Comparison of ENCODE assay signal across 13 cellular contexts in genomic region chr3:60365360-60365759, GRCh38.
DNase-seq lines count a peak whose midpoint lies in the region; ATAC-seq and TF ChIP-seq lines count a peak whose summit lies in the region.
"Had no signal": no experiment of that assay in that cellular context is flagged by ENCODE, and none has a peak within 500 bp of the region (broad histone marks: within the 10 kb centered on the region; RNA-seq: fewer than 3 reads in every experiment).

No MANE protein-coding gene starts in this region.

- H3K4me3 Mint-ChIP-seq in activated naive CD8-positive, alpha-beta T cell, result no peak overlapping the region
- H3K4me3 Mint-ChIP-seq in T-helper 2 cell treated with Interferon-gamma antibody and Interleukin-4, amounts not matched to agents 5 μg/mL and 100 μg/mL, for 36 hours, result no peak overlapping the region
- no peak overlapping the region for H3K4me3 Mint-ChIP-seq in CD14-positive monocyte
- H3K4me3 Mint-ChIP-seq: B cell; T-helper 1 cell treated with Interleukin-12 subunit alpha and Interleukin-12 subunit beta and Interleukin-4 antibody, amounts not matched to agents 30 μg/mL and 1 μg/mL, for 36 hours had no signal

- intact Hi-C loops in CD14-positive monocyte (cut with micrococcal nuclease), result no loop called here

- H3K27me3 Mint-ChIP-seq in activated naive CD8-positive, alpha-beta T cell, result no peaks in the 10 kb centered on the region
- H3K27me3 Mint-ChIP-seq in T-helper 2 cell treated with Interferon-gamma antibody and Interleukin-4, amounts not matched to agents 5 μg/mL and 100 μg/mL, for 36 hours (ENCODE audit: low read depth), result no peaks in the 10 kb centered on the region
- H3K27me3 Mint-ChIP-seq in CD14-positive monocyte (ENCODE audit: low read depth in 3 of 3), result no peaks in the 10 kb centered on the region
- H3K27me3 Mint-ChIP-seq: B cell had no signal

- DNase-seq in AG08396 (ENCODE audit: low spot score), result peak; percentile 8
- DNase-seq in hepatic stellate cell (ENCODE audit: low spot score), result peak; percentile 5
- DNase-seq in NCI-H1417 (lab: John Stamatoyannopoulos, UW), result no peak
- DNase-seq in T-helper 2 cell treated with Interferon-gamma antibody and Interleukin-4, amounts not matched to agents 5 μg/mL and 100 μg/mL, for 36 hours (ENCODE audit: low spot score), result no peak
- no peak for DNase-seq in stimulated activated CD4-positive, alpha-beta T cell treated with anti-CD3 and anti-CD28 coated beads, Interleukin-15, amount 100 ng/mL, for 24 hours
- no peak for DNase-seq in CD14-positive monocyte (ENCODE audit: low spot score)
- DNase-seq: activated CD4-positive, alpha-beta T cell treated with anti-CD3 and anti-CD28 coated beads, Interleukin-2, amount 50 U/mL, for 1 hour; activated gamma-delta T cell; Right ventricle myocardium superior had no signal

- H3K36me3 Mint-ChIP-seq in activated naive CD8-positive, alpha-beta T cell, result peaks cover 7% of the 10 kb centered on the region
- H3K36me3 Mint-ChIP-seq in T-helper 2 cell treated with Interferon-gamma antibody and Interleukin-4, amounts not matched to agents 5 μg/mL and 100 μg/mL, for 36 hours (ENCODE audit: low read depth), result peaks cover 4% of the 10 kb centered on the region
- H3K36me3 Mint-ChIP-seq in CD14-positive monocyte, result no peaks in the 10 kb centered on the region

- peaks cover 26% of the 10 kb centered on the region for H3K4me1 Mint-ChIP-seq in activated naive CD8-positive, alpha-beta T cell (ENCODE audit: low read depth)
- peaks cover 18% of the 10 kb centered on the region for H3K4me1 Mint-ChIP-seq in T-helper 2 cell treated with Interferon-gamma antibody and Interleukin-4, amounts not matched to agents 5 μg/mL and 100 μg/mL, for 36 hours (ENCODE audit: low read depth)
- no peaks in the 10 kb centered on the region for H3K4me1 Mint-ChIP-seq in CD14-positive monocyte
- H3K4me1 Mint-ChIP-seq: B cell had no signal

- peaks cover 14% of the 10 kb centered on the region for H3K9me3 Mint-ChIP-seq in activated naive CD8-positive, alpha-beta T cell (ENCODE audit: low read depth)
- peaks cover 13% of the 10 kb centered on the region for H3K9me3 Mint-ChIP-seq in T-helper 2 cell treated with Interferon-gamma antibody and Interleukin-4, amounts not matched to agents 5 μg/mL and 100 μg/mL, for 36 hours
- peaks cover 0 to 6% (median 3%) of the 10 kb centered on the region in 7 donors for H3K9me3 Mint-ChIP-seq in CD14-positive monocyte

- peak; percentile 65 for ATAC-seq in GM18499 (IDR thresholded peaks at IDR 0.05; ENCODE audit: insufficient read depth, unreplicated experiment)

- TF ChIP-seq CTCF in CD14-positive monocyte (IDR thresholded peaks at IDR 0.05), result no peak

- H3K27ac Mint-ChIP-seq in activated naive CD8-positive, alpha-beta T cell, result peak overlapping the region; percentile 50
- H3K27ac Mint-ChIP-seq in T-helper 2 cell treated with Interferon-gamma antibody and Interleukin-4, amounts not matched to agents 5 μg/mL and 100 μg/mL, for 36 hours, result no peak overlapping the region
- H3K27ac Mint-ChIP-seq in CD14-positive monocyte, result no peak overlapping the region
- H3K27ac Mint-ChIP-seq: B cell; T-helper 1 cell treated with Interleukin-12 subunit alpha and Interleukin-12 subunit beta and Interleukin-4 antibody, amounts not matched to agents 30 μg/mL and 1 μg/mL, for 36 hours had no signal

Comparison
In these comparisons a context has a peak if more than half of its experiments do, and no peak if none do; other contexts are left out.
1. DNase-seq: peak in AG08396 (single experiment) and hepatic stellate cell (single experiment); none in NCI-H1417 (0 of 3), T-helper 2 cell treated with Interferon-gamma antibody and Interleukin-4, amounts not matched to agents 5 μg/mL and 100 μg/mL, for 36 hours (single experiment), stimulated activated CD4-positive, alpha-beta T cell treated with anti-CD3 and anti-CD28 coated beads, Interleukin-15, amount 100 ng/mL, for 24 hours (single experiment) and CD14-positive monocyte (single experiment).